In genomic region chr6:125153541-125154183, GRCh38 we compare ENCODE assay signal across 1 cellular context.
TF ChIP-seq lines count a peak whose summit lies in the region.

Gene TPD52L1, plus strand, starts transcription at chr6:125153773. Its CDS starts 179 bp downstream, at chr6:125153952.

TF ChIP-seq in HepG2, 621 proteins besides CTCF, POLR2A, EP300 and RAD21 (continued from another document and continues in another):
- TF ChIP-seq E2F1 (CRISPR knock-in tag; IDR thresholded peaks at IDR 0.05): no peak
- peak; percentile 68; the same call in 1 of the 2 replicates for TF ChIP-seq KDM3A (CRISPR knock-in tag; IDR thresholded peaks at IDR 0.05; ENCODE audit: low read depth)
- TF ChIP-seq ZNF280B (CRISPR knock-in tag; IDR thresholded peaks at IDR 0.05; ENCODE audit: borderline replicate concordance): peak; percentile 84; the same call in 1 of the 2 replicates
- peak; percentile 82 for TF ChIP-seq ZNF687 (CRISPR knock-in tag; IDR thresholded peaks at IDR 0.05)
- no peak for TF ChIP-seq PLSCR1 (CRISPR knock-in tag; IDR thresholded peaks at IDR 0.05; ENCODE audit: borderline replicate concordance)
- no peak for TF ChIP-seq GTF3A (CRISPR knock-in tag; conservative IDR thresholded peaks at IDR 0.05)
- TF ChIP-seq CSRNP2 (CRISPR knock-in tag; conservative IDR thresholded peaks at IDR 0.05; ENCODE audit: low read depth): no peak
- no peak for TF ChIP-seq MTA3 (CRISPR knock-in tag; IDR thresholded peaks at IDR 0.05)
- TF ChIP-seq ZBTB26 (CRISPR knock-in tag; IDR thresholded peaks at IDR 0.05; ENCODE audit: borderline replicate concordance): no peak
- TF ChIP-seq ZNF614 (CRISPR knock-in tag; IDR thresholded peaks at IDR 0.05; ENCODE audit: borderline replicate concordance): peak; percentile 65; the same call in 1 of the 2 replicates
- TF ChIP-seq ZNF280D (CRISPR knock-in tag; IDR thresholded peaks at IDR 0.05): 0 out of 2 replicates have a peak, but pooled peaks have one; percentile 34
- TF ChIP-seq SOX5 (CRISPR knock-in tag; IDR thresholded peaks at IDR 0.05; ENCODE audit: borderline replicate concordance): 0 out of 2 replicates have a peak, but pooled peaks have one; percentile 24
- TF ChIP-seq MTF2 (CRISPR knock-in tag; IDR thresholded peaks at IDR 0.05; ENCODE audit: borderline replicate concordance): peak; percentile 99
- TF ChIP-seq CBX2 (IDR thresholded peaks at IDR 0.05; ENCODE audit: low read depth, low read length): no peak
- TF ChIP-seq CBX2 (CRISPR knock-in tag; IDR thresholded peaks at IDR 0.05; ENCODE audit: low read depth): peak; percentile 64; the same call in 1 of the 2 replicates
- TF ChIP-seq ZNF460 (CRISPR knock-in tag; IDR thresholded peaks at IDR 0.05; ENCODE audit: borderline replicate concordance): no peak
- TF ChIP-seq TEF (CRISPR knock-in tag; IDR thresholded peaks at IDR 0.05): no peak
- no peak for TF ChIP-seq GABPA (IDR thresholded peaks at IDR 0.05; ENCODE audit: low read depth, low read length)
- peak; percentile 26; the same call in 1 of the 2 replicates for TF ChIP-seq GABPA (CRISPR knock-in tag; IDR thresholded peaks at IDR 0.05; ENCODE audit: low read depth)
- TF ChIP-seq MBD4 (IDR thresholded peaks at IDR 0.05; ENCODE audit: borderline replicate concordance, low read length): no peak
- TF ChIP-seq HNF4A (CRISPR knock-in tag; IDR thresholded peaks at IDR 0.05): peak; percentile 14; the same call in 1 of the 2 replicates
- TF ChIP-seq WIZ (CRISPR knock-in tag; IDR thresholded peaks at IDR 0.05): 0 out of 2 replicates have a peak, but pooled peaks have one; percentile 55
- TF ChIP-seq MAF1 (CRISPR knock-in tag; IDR thresholded peaks at IDR 0.05; ENCODE audit: borderline replicate concordance): no peak
- TF ChIP-seq ZNF800 (CRISPR knock-in tag; IDR thresholded peaks at IDR 0.05): peak; percentile 91; the same call in 1 of the 2 replicates
- TF ChIP-seq ZNF709 (CRISPR knock-in tag; IDR thresholded peaks at IDR 0.05): peak; percentile 51; the same call in 1 of the 2 replicates
- no peak for TF ChIP-seq TRIM24 (CRISPR knock-in tag; IDR thresholded peaks at IDR 0.05)
- TF ChIP-seq ZNF747 (CRISPR knock-in tag; IDR thresholded peaks at IDR 0.05; ENCODE audit: borderline replicate concordance): peak; percentile 69; the same call in 1 of the 2 replicates
- TF ChIP-seq ZSCAN9 (CRISPR knock-in tag; IDR thresholded peaks at IDR 0.05; ENCODE audit: borderline replicate concordance): peak; percentile 66; the same call in 1 of the 2 replicates
- no peak for TF ChIP-seq ZNF24 (IDR thresholded peaks at IDR 0.05)
- TF ChIP-seq ZNF788 (CRISPR knock-in tag; IDR thresholded peaks at IDR 0.05; ENCODE audit: borderline replicate concordance): peak; percentile 70; the same call in 1 of the 2 replicates
- no peak for TF ChIP-seq ASH2L (IDR thresholded peaks at IDR 0.05; ENCODE audit: insufficient read length, low read depth, low read length)
- TF ChIP-seq ZNF768 (CRISPR knock-in tag; IDR thresholded peaks at IDR 0.05): peak; percentile 35; the same call in 1 of the 2 replicates
- no peak for TF ChIP-seq ZNF224 (CRISPR knock-in tag; IDR thresholded peaks at IDR 0.05)
- 0 out of 2 replicates have a peak, but pooled peaks have one; percentile 43 for TF ChIP-seq ATF2 (CRISPR knock-in tag; IDR thresholded peaks at IDR 0.05)
- peak; percentile 59 to 89; a peak in 3 of 4 replicates for TF ChIP-seq HMGXB4 (CRISPR knock-in tag; IDR thresholded peaks at IDR 0.05; ENCODE audit: borderline replicate concordance in 1 of 2, low read depth in 1 of 2)
- TF ChIP-seq GATA4 (IDR thresholded peaks at IDR 0.05; ENCODE audit: borderline replicate concordance, low read depth): no peak
- no peak for TF ChIP-seq MAZ (IDR thresholded peaks at IDR 0.05; ENCODE audit: borderline replicate concordance, low read depth, low read length)
- TF ChIP-seq MAZ (CRISPR knock-in tag; IDR thresholded peaks at IDR 0.05; ENCODE audit: low read depth): peak; percentile 58
